1 cellular context compared by ENCODE assay signal in the genomic region with DNA sequence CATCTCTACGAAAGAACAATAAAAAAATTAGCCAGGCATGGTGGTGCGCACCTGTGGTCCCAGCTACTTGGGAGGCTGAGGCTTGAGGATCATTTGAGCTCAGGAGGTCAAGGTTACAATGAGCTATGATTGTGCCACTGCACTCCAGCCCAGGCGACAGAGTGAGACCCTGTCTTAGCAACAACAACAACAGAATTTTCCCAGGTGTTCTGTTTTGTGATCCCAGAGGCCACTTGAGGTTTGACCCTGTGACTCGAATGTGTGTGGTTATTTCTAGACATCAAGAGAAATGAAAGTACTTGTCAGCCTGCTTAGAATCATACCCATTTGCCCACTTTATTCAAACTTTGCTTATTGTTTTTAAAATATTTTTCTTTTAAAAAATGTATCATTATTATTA.
TF ChIP-seq lines count a peak whose summit lies in the region.

No MANE protein-coding gene starts in this region.

TF ChIP-seq in H1, 55 proteins besides CTCF, POLR2A, EP300 and RAD21:
- TF ChIP-seq, protein P1, sequence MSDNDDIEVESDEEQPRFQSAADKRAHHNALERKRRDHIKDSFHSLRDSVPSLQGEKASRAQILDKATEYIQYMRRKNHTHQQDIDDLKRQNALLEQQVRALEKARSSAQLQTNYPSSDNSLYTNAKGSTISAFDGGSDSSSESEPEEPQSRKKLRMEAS (IDR thresholded peaks at IDR 0.05): no peak
- TF ChIP-seq CBX5 (IDR thresholded peaks at IDR 0.05; ENCODE audit: low read depth, low read length): no peak
- TF ChIP-seq TAF1 (IDR thresholded peaks at IDR 0.05; ENCODE audit: low read depth, low read length): no peak
- TF ChIP-seq, protein P2, sequence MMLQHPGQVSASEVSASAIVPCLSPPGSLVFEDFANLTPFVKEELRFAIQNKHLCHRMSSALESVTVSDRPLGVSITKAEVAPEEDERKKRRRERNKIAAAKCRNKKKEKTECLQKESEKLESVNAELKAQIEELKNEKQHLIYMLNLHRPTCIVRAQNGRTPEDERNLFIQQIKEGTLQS (IDR thresholded peaks at IDR 0.05; ENCODE audit: insufficient read depth, low read depth, low read length): no peak
- no peak for TF ChIP-seq TAF7 (optimal IDR thresholded peaks at IDR 0.05; ENCODE audit: borderline replicate concordance, low read depth, low read length)
- no peak for TF ChIP-seq SRF (IDR thresholded peaks at IDR 0.05; ENCODE audit: low read depth, low read length)
- no peak for TF ChIP-seq KDM5A (IDR thresholded peaks at IDR 0.05; ENCODE audit: low read length)
- no peak for TF ChIP-seq SAP30 (IDR thresholded peaks at IDR 0.05; ENCODE audit: insufficient read depth, insufficient replicate concordance, low read length)
- TF ChIP-seq MAFK (IDR thresholded peaks at IDR 0.05; ENCODE audit: low read depth, low read length): no peak
- TF ChIP-seq BACH1 (IDR thresholded peaks at IDR 0.05; ENCODE audit: low read length): no peak
- no peak for TF ChIP-seq SIN3A (conservative IDR thresholded peaks at IDR 0.05 in 1 of 2, IDR thresholded peaks at IDR 0.05 in 1 of 2; ENCODE audit: low read depth in 1 of 2, low read length in 2 of 2)
